24 cellular contexts compared by ENCODE assay signal in the genomic region with DNA sequence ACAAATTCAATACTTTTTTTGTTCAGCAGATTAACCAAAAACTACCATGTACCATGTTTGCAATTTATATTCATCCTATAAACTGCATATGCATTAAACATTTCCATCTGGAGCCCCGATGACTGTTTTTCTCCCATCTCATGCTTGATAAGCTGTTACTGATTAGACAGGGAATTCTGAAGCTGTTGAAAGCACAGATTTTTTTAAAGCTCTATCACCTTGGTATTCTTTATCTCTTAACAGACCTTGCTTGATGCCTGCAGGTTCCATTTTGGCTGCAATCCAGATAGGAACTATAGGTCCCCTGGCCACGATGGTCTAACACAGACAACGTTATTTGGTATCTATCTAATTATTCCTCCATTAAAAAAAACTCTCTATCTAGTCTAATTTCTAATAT.
DNase-seq lines count a peak whose midpoint lies in the region; ATAC-seq and TF ChIP-seq lines count a peak whose summit lies in the region.
"Had no signal": no experiment of that assay in that cellular context is flagged by ENCODE, and none has a peak within 500 bp of the region (broad histone marks: within the 10 kb centered on the region; RNA-seq: fewer than 3 reads in every experiment).

No MANE protein-coding gene starts in this region.

- no peak overlapping the region for H2BK120ac ChIP-seq in mesendoderm (ENCODE audit: low read depth, low read length)

- H4K20me1 ChIP-seq in SK-N-SH (ENCODE audit: insufficient read depth), result no peaks in the 10 kb centered on the region
- H4K20me1 ChIP-seq: BLaER1 had no signal

- no peak overlapping the region for H3K4me2 ChIP-seq in SK-N-SH
- H3K4me2 ChIP-seq in mesendoderm (ENCODE audit: low read length), result no peak overlapping the region
- H3K4me2 ChIP-seq: BLaER1 had no signal

- H3K23ac ChIP-seq in mesendoderm (ENCODE audit: low read length), result no peak overlapping the region

- no peak overlapping the region for H3K9ac ChIP-seq in SK-N-SH
- no peak overlapping the region for H3K9ac ChIP-seq in mesendoderm (ENCODE audit: low read length)
- H3K9ac ChIP-seq: BLaER1 had no signal

- H3K27me3 ChIP-seq in SK-N-SH (ENCODE audit: insufficient read depth) (no peaks in the 10 kb centered on the region), mesendoderm (ENCODE audit: insufficient read depth, low read length, poor library complexity) (no peaks in the 10 kb centered on the region)
- H3K27me3 ChIP-seq: BE2C, BLaER1 had no signal

- intact Hi-C loops in left ventricle myocardium superior (cut with micrococcal nuclease), result no loop called here

- no peak overlapping the region for H2BK5ac ChIP-seq in mesendoderm (ENCODE audit: low read length)

- H3K4me3 ChIP-seq in SK-N-SH (ENCODE audit: low read depth in 2 of 2, low read length in 1 of 2) (no peak overlapping the region), mesendoderm (ENCODE audit: low read length) (no peak overlapping the region)
- H3K4me3 ChIP-seq: BLaER1, GM12878 had no signal

- H3K56ac ChIP-seq in mesendoderm (ENCODE audit: low read length), result no peak overlapping the region

- no peaks in the 10 kb centered on the region for H3F3A ChIP-seq in SK-N-SH (replicated peaks; ENCODE audit: insufficient read depth)

- H3K4me1 ChIP-seq in SK-N-SH (ENCODE audit: control insufficient read depth in 1 of 2, insufficient read depth in 2 of 2, low read depth in 1 of 2, low read length in 1 of 2), result no peaks in the 10 kb centered on the region; a peak in 2 of 4 replicates
- H3K4me1 ChIP-seq in mesendoderm (ENCODE audit: control insufficient read depth, low read depth, low read length), result no peaks in the 10 kb centered on the region
- H3K4me1 ChIP-seq: BE2C, BLaER1 had no signal

- ATAC-seq in left ventricle myocardium superior, result no peak
- ATAC-seq: GM12878 had no signal

- H3K79me1 ChIP-seq in mesendoderm (ENCODE audit: low read length), result no peaks in the 10 kb centered on the region

- DNase-seq in NCI-H2171 treated with DMSO at 0.1 percent for 48 hours (lab: John Stamatoyannopoulos, UW) (peak; percentile 83), SK-N-SH (peak; percentile 39), mesendoderm (peak; percentile 28), NOMO-1 (lab: John Stamatoyannopoulos, UW; ENCODE audit: unreplicated experiment in 2 of 2) (no peak), left ventricle myocardium superior (no peak), NCI-H2196 (lab: John Stamatoyannopoulos, UW; ENCODE audit: unreplicated experiment) (no peak)
- DNase-seq in activated CD4-positive, alpha-beta T cell treated with anti-CD3 and anti-CD28 coated beads, Interleukin-2, amount 50 U/mL, for 1 hour, result no peak
- DNase-seq: 8988T; ACHN; BE2C; C1 segment of cervical spinal cord; CD4-positive, alpha-beta memory T cell; CD4-positive, CD25-positive, alpha-beta regulatory T cell; CD8-positive, alpha-beta memory T cell; COR-L47; DMS 273 treated with DMSO at 0.1 percent for 48 hours; DMS153; DMS53; DMS79; DND-41; EL; GDM1 had no signal

- CTCF ChIA-PET in SK-N-SH (lab: Yijun Ruan, JAX), result interaction anchor here (0.6 to 3.0 kb wide), 4 partner anchors 11 to 1142 kb away, joined by 3 to 9 read pairs (median 3); no protein-coding TSS in a partner anchor

- no peaks in the 10 kb centered on the region for H3K79me2 ChIP-seq in SK-N-SH (ENCODE audit: insufficient read depth)
- no peaks in the 10 kb centered on the region for H3K79me2 ChIP-seq in mesendoderm (ENCODE audit: control insufficient read depth, insufficient read depth, low read length)

- H4K8ac ChIP-seq in mesendoderm (ENCODE audit: low read depth, low read length), result no peak overlapping the region

- no peaks in the 10 kb centered on the region for H3K9me2 ChIP-seq in SK-N-SH

- no peak for TF ChIP-seq RAD21 in SK-N-SH (IDR thresholded peaks at IDR 0.05; ENCODE audit: low read length)

- no peak overlapping the region for H2AFZ ChIP-seq in SK-N-SH (ENCODE audit: low read depth)

- POLR2A ChIA-PET in SK-N-SH (lab: Yijun Ruan, JAX), result no interaction called here

- no peak overlapping the region for H4K5ac ChIP-seq in mesendoderm (ENCODE audit: low read length)

- no peaks in the 10 kb centered on the region for H3K9me3 ChIP-seq in SK-N-SH
- H3K9me3 ChIP-seq: BE2C, BLaER1 had no signal

- H3K4ac ChIP-seq in mesendoderm (ENCODE audit: low read depth, low read length), result no peak overlapping the region

- WGBS in SK-N-SH (ENCODE audit: low lambda C conversion rate), result 31% methylated on average over 3 of the region's 3 CpGs
- WGBS in mesendoderm (ENCODE audit: extremely low coverage, insufficient coverage, low lambda C conversion rate), result 100% methylated on average over 1 of the region's 3 CpGs

- no peak overlapping the region for H2AK5ac ChIP-seq in mesendoderm (ENCODE audit: low read length)

- H3K27ac ChIP-seq in SK-N-SH (ENCODE audit: low read depth in 2 of 2, low read length in 1 of 2), result peak overlapping the region in 1 of 2 experiments; percentile 80; a peak in 1 of 4 replicates
- H3K27ac ChIP-seq in mesendoderm (ENCODE audit: low read depth, low read length), result no peak overlapping the region
- H3K27ac ChIP-seq: BLaER1 had no signal

- no peaks in the 10 kb centered on the region for H3K36me3 ChIP-seq in SK-N-SH (replicated peaks in 1 of 2; ENCODE audit: control insufficient read depth in 1 of 2, insufficient read depth in 2 of 2, low read length in 1 of 2)
- H3K36me3 ChIP-seq in mesendoderm (ENCODE audit: control insufficient read depth, insufficient read depth, low read length), result no peaks in the 10 kb centered on the region
- H3K36me3 ChIP-seq: BE2C, BLaER1 had no signal

- H3K18ac ChIP-seq in mesendoderm (ENCODE audit: low read length), result no peak overlapping the region

- TF ChIP-seq CTCF in SK-N-SH (IDR thresholded peaks at IDR 0.05), result no peak

- H2BK15ac ChIP-seq in mesendoderm (replicated peaks; ENCODE audit: low read depth), result no peak overlapping the region

- TF ChIP-seq EP300 in SK-N-SH (IDR thresholded peaks at IDR 0.05; ENCODE audit: borderline replicate concordance in 1 of 2, low read depth in 1 of 2, low read length in 1 of 2), result peak in 1 of 2 experiments; percentile 90; a peak in 2 of 4 replicates

TF ChIP-seq in SK-N-SH, 30 proteins besides CTCF, POLR2A, EP300 and RAD21:
- no peak for TF ChIP-seq TEAD4 (IDR thresholded peaks at IDR 0.05; ENCODE audit: borderline replicate concordance, insufficient read depth)
- peak; percentile 87 for TF ChIP-seq GATA2 (CRISPR knock-in tag; IDR thresholded peaks at IDR 0.05)
- peak; percentile 36; the same call in 1 of the 2 replicates for TF ChIP-seq FOXJ3 (CRISPR knock-in tag; IDR thresholded peaks at IDR 0.05)
- TF ChIP-seq NFIC (IDR thresholded peaks at IDR 0.05; ENCODE audit: borderline replicate concordance), result no peak
- peak; percentile 70 for TF ChIP-seq CHD2 (IDR thresholded peaks at IDR 0.05; ENCODE audit: low read length, partially characterized antibody)
- peak; percentile 90; the same call in 1 of the 2 replicates for TF ChIP-seq RCOR1 (IDR thresholded peaks at IDR 0.05; ENCODE audit: low read length)
- no peak for TF ChIP-seq FOXM1 (IDR thresholded peaks at IDR 0.05; ENCODE audit: low read depth)
TF ChIP-seq in SK-N-SH: peak in this region for 4.

Comparison
In these comparisons a context has a peak if more than half of its experiments do, and no peak if none do; other contexts are left out.
1. DNase-seq: peak in NCI-H2171 treated with DMSO at 0.1 percent for 48 hours (single experiment), SK-N-SH (single experiment) and mesendoderm (single experiment); none in NOMO-1 (0 of 2), activated CD4-positive, alpha-beta T cell treated with anti-CD3 and anti-CD28 coated beads, Interleukin-2, amount 50 U/mL, for 1 hour (single experiment), left ventricle myocardium superior (single experiment) and NCI-H2196 (single experiment).